19 cellular contexts compared by ENCODE assay signal in the genomic region with DNA sequence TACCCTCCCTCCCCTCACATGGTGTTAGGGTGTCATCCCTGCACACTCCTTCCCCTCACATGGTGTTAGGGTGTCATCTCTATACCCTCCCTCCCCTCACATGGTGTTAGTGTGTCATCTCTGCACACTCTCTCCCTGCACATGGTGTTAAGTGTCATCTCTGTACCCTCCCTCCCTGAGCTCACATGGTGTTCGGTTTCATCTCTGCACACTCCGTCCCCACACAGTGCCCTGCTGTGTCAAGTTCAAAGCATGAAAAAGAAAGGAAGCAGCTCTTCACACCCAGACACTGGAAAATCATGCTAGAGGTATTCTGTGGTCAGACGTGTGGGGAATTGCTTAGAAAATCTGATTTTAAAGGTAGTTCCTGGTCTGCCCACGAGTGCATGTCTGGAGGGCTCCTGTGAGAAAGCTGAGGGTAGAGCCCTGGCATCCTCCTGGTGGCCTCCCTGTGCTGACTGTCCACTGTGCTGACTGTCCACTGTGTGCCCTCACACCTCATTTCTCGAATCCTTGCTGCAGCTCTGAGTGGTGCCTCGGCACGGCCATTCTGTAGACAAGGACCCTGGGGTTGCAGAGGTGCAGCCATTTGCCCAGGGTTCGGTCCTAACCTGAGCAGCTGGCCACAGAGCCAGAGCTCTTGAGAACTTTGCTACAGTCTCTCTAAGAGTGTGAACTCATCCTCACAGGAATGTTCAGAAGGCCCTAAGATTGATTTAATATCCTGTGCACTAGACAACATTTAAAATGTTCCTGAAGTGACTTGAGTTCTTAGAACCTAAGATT.
DNase-seq lines count a peak whose midpoint lies in the region; ATAC-seq, FAIRE-seq and TF ChIP-seq lines count a peak whose summit lies in the region.
"Had no signal": no experiment of that assay in that cellular context is flagged by ENCODE, and none has a peak within 500 bp of the region (broad histone marks: within the 10 kb centered on the region; RNA-seq: fewer than 3 reads in every experiment).

No MANE protein-coding gene starts in this region.

- no peak for TF ChIP-seq EP300 in HepG2 (IDR thresholded peaks at IDR 0.05; ENCODE audit: low read depth in 2 of 2, low read length in 2 of 2)
- TF ChIP-seq EP300 in HepG2 (CRISPR knock-in tag; IDR thresholded peaks at IDR 0.05; ENCODE audit: borderline replicate concordance) = no peak

- H3K4me1 Mint-ChIP-seq in activated naive CD4-positive, alpha-beta T cell treated with anti-CD3 and anti-CD28 coated beads, Interleukin-2, amount 50 U/mL, for 24 hours = no peaks in the 10 kb centered on the region
- H3K4me1 Mint-ChIP-seq in activated naive CD8-positive, alpha-beta T cell treated with anti-CD3 and anti-CD28 coated beads, Interleukin-2, amount 10 ng/mL, durations not matched to agents 7 days and 5 days = peaks cover 5% of the 10 kb centered on the region

- TF ChIP-seq POLR2A in HepG2 (IDR thresholded peaks at IDR 0.05; ENCODE audit: insufficient read depth in 1 of 2, low read depth in 2 of 2, low read length in 2 of 2) = no peak

- no peaks in the 10 kb centered on the region for H3K27me3 Mint-ChIP-seq in activated naive CD4-positive, alpha-beta T cell treated with anti-CD3 and anti-CD28 coated beads, Interleukin-2, amount 50 U/mL, for 24 hours
- no peaks in the 10 kb centered on the region for H3K27me3 Mint-ChIP-seq in activated naive CD8-positive, alpha-beta T cell treated with anti-CD3 and anti-CD28 coated beads, Interleukin-2, amount 10 ng/mL, durations not matched to agents 7 days and 5 days

- in situ Hi-C loops in HepG2 (cut with HindIII; ENCODE audit: extremely low pct_ligation_motif_present, low pct_unique_long_range_greater_than_20kb) = no loop called here

- intact Hi-C loops in HepG2 (cut with micrococcal nuclease; ENCODE audit: unreplicated experiment) (no loop called here), dorsolateral prefrontal cortex (cut with DNase I) (no loop called here)

- no peak for TF ChIP-seq RAD21 in HepG2 (CRISPR knock-in tag; IDR thresholded peaks at IDR 0.05)

- no peak overlapping the region for H2AFZ ChIP-seq in HepG2 (ENCODE audit: low read length)

- CTCF ChIA-PET in HepG2 (lab: Yijun Ruan, JAX; ENCODE audit: low intra/inter-chr PET ratio, low total read pairs) = no interaction called here

- POLR2A ChIA-PET in activated naive CD8-positive, alpha-beta T cell treated with anti-CD3 and anti-CD28 coated beads, Interleukin-2, amount 10 ng/mL, durations not matched to agents 7 days and 5 days (lab: Charles Lee) = no interaction called here
- POLR2A ChIA-PET in HepG2 (lab: Yijun Ruan, JAX) = no interaction called here

- peak overlapping the region; percentile 16 for H3K4me3 Mint-ChIP-seq in activated naive CD4-positive, alpha-beta T cell treated with anti-CD3 and anti-CD28 coated beads, Interleukin-2, amount 50 U/mL, for 24 hours
- H3K4me3 Mint-ChIP-seq in activated naive CD8-positive, alpha-beta T cell treated with anti-CD3 and anti-CD28 coated beads, Interleukin-2, amount 10 ng/mL, durations not matched to agents 7 days and 5 days = peak overlapping the region; percentile 23

- no peak overlapping the region for H3K4me2 ChIP-seq in HepG2 (ENCODE audit: low read depth, low read length)

- no TSS peak for BruUV-seq in HepG2 (replicated peaks; lab: Mats Ljungman, UMichigan)

- ATAC-seq in activated naive CD8-positive, alpha-beta T cell treated with anti-CD3 and anti-CD28 coated beads, Interleukin-2, amount 10 ng/mL, durations not matched to agents 7 days and 5 days (ENCODE audit: low read depth) = peak; percentile 30
- no peak for ATAC-seq in HepG2
- ATAC-seq in HG03378 (IDR thresholded peaks at IDR 0.05; ENCODE audit: unreplicated experiment) = no peak
- ATAC-seq: left lung, mucosa of descending colon, sciatic nerve had no signal

- peak overlapping the region; percentile 67 for H3K27ac Mint-ChIP-seq in activated naive CD4-positive, alpha-beta T cell treated with anti-CD3 and anti-CD28 coated beads, Interleukin-2, amount 50 U/mL, for 24 hours
- H3K27ac Mint-ChIP-seq in activated naive CD8-positive, alpha-beta T cell treated with anti-CD3 and anti-CD28 coated beads, Interleukin-2, amount 10 ng/mL, durations not matched to agents 7 days and 5 days = peak overlapping the region; percentile 81

- no peaks in the 10 kb centered on the region for H4K20me1 ChIP-seq in HepG2 (ENCODE audit: insufficient read depth, low read length)

- no peak overlapping the region for H3K4me3 ChIP-seq in HepG2 (replicated peaks in 1 of 3; ENCODE audit: insufficient read depth in 1 of 3, low read depth in 2 of 3, low read length in 3 of 3)
- no peak overlapping the region for H3K4me3 ChIP-seq in dorsolateral prefrontal cortex
- H3K4me3 ChIP-seq: HAP-1, left lung, mucosa of descending colon, thoracic aorta had no signal

- no peaks in the 10 kb centered on the region for H3K79me2 ChIP-seq in HepG2 (ENCODE audit: insufficient read depth, low read length)

- H3K27me3 ChIP-seq in HepG2 (ENCODE audit: control insufficient read depth in 1 of 2, insufficient read depth in 2 of 2, low read length in 2 of 2) (no peaks in the 10 kb centered on the region), dorsolateral prefrontal cortex (no peaks in the 10 kb centered on the region)
- H3K27me3 ChIP-seq: left lung had no signal

- WGBS in HepG2 (ENCODE audit: low lambda C conversion rate) = 95% methylated on average over 8 of the region's 8 CpGs

- peaks cover 0 to 16% of the 10 kb centered on the region in 2 experiments; a peak in 3 of 5 replicates for H3K36me3 ChIP-seq in HepG2 (replicated peaks in 1 of 2; ENCODE audit: control insufficient read depth in 1 of 2, insufficient read depth in 2 of 2, low read length in 2 of 2)
- H3K36me3 ChIP-seq: HAP-1 had no signal

- no peaks in the 10 kb centered on the region for H3K9me3 ChIP-seq in HepG2 (ENCODE audit: low read length)
- H3K9me3 ChIP-seq: HAP-1, left lung, mucosa of descending colon, thoracic aorta had no signal

- H3K4me1 ChIP-seq in HepG2 (ENCODE audit: insufficient read depth, low read length) = no peaks in the 10 kb centered on the region
- H3K4me1 ChIP-seq: HAP-1, left lung had no signal

- no peak for FAIRE-seq in HepG2 (lab: Jason Lieb, UNC)

- no peaks in the 10 kb centered on the region for H3K9me3 Mint-ChIP-seq in activated naive CD4-positive, alpha-beta T cell treated with anti-CD3 and anti-CD28 coated beads, Interleukin-2, amount 50 U/mL, for 24 hours
- H3K9me3 Mint-ChIP-seq in activated naive CD8-positive, alpha-beta T cell treated with anti-CD3 and anti-CD28 coated beads, Interleukin-2, amount 10 ng/mL, durations not matched to agents 7 days and 5 days = peaks cover 5% of the 10 kb centered on the region

- TF ChIP-seq CTCF in HepG2 (CRISPR knock-in tag; IDR thresholded peaks at IDR 0.05) (no peak), dorsolateral prefrontal cortex (IDR thresholded peaks at IDR 0.05 in 54 of 56, conservative IDR thresholded peaks at IDR 0.05 in 2 of 56; ENCODE audit: low read depth in 1 of 56, partially characterized antibody in 56 of 56) (no peak)

- DNase-seq in activated naive CD4-positive, alpha-beta T cell (lab: John Stamatoyannopoulos, UW) = no peak
- no peak for DNase-seq in activated naive CD8-positive, alpha-beta T cell treated with anti-CD3 and anti-CD28 coated beads, Interleukin-2, amount 10 ng/mL, durations not matched to agents 7 days and 5 days
- DNase-seq in HepG2 (ENCODE audit: low spot score) (no peak), ureter (ENCODE audit: low spot score) (peak; percentile 14), iPS-NIHi7 (ENCODE audit: extremely low spot score) (no peak), dorsolateral prefrontal cortex (no peak)
- DNase-seq: activated naive CD4-positive, alpha-beta T cell treated with anti-CD3 and anti-CD28 coated beads, Interleukin-2, amount 50 U/mL, for 16 hours; caudate nucleus; hypothalamus; left lung; mucosa of descending colon; NCI-H1930; NCI-H774; SW 1271 had no signal

- H3K36me3 Mint-ChIP-seq in activated naive CD4-positive, alpha-beta T cell treated with anti-CD3 and anti-CD28 coated beads, Interleukin-2, amount 50 U/mL, for 24 hours = peaks cover 21% of the 10 kb centered on the region
- H3K36me3 Mint-ChIP-seq in activated naive CD8-positive, alpha-beta T cell treated with anti-CD3 and anti-CD28 coated beads, Interleukin-2, amount 10 ng/mL, durations not matched to agents 7 days and 5 days = peaks cover 15% of the 10 kb centered on the region

- H3K27ac ChIP-seq in HepG2 (ENCODE audit: extremely low read length, insufficient read depth, low read length) (no peak overlapping the region), dorsolateral prefrontal cortex (no peak overlapping the region)
- H3K27ac ChIP-seq: left lung, thoracic aorta had no signal

- H3K9ac ChIP-seq in HepG2 (ENCODE audit: insufficient read depth, low read depth, low read length) = no peak overlapping the region

TF ChIP-seq in HepG2, 621 proteins besides CTCF, POLR2A, EP300 and RAD21:
- TF ChIP-seq, protein P1, sequence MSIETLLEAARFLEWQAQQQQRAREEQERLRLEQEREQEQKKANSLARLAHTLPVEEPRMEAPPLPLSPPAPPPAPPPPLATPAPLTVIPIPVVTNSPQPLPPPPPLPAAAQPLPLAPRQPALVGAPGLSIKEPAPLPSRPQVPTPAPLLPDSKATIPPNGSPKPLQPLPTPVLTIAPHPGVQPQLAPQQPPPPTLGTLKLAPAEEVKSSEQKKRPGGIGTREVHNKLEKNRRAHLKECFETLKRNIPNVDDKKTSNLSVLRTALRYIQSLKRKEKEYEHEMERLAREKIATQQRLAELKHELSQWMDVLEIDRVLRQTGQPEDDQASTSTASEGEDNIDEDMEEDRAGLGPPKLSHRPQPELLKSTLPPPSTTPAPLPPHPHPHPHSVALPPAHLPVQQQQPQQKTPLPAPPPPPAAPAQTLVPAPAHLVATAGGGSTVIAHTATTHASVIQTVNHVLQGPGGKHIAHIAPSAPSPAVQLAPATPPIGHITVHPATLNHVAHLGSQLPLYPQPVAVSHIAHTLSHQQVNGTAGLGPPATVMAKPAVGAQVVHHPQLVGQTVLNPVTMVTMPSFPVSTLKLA (IDR thresholded peaks at IDR 0.05) = peak; percentile 41
- TF ChIP-seq, protein P2, sequence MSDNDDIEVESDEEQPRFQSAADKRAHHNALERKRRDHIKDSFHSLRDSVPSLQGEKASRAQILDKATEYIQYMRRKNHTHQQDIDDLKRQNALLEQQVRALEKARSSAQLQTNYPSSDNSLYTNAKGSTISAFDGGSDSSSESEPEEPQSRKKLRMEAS (IDR thresholded peaks at IDR 0.05) = no peak
TF ChIP-seq in HepG2: peak in this region for 1.
